In the genomic region with DNA sequence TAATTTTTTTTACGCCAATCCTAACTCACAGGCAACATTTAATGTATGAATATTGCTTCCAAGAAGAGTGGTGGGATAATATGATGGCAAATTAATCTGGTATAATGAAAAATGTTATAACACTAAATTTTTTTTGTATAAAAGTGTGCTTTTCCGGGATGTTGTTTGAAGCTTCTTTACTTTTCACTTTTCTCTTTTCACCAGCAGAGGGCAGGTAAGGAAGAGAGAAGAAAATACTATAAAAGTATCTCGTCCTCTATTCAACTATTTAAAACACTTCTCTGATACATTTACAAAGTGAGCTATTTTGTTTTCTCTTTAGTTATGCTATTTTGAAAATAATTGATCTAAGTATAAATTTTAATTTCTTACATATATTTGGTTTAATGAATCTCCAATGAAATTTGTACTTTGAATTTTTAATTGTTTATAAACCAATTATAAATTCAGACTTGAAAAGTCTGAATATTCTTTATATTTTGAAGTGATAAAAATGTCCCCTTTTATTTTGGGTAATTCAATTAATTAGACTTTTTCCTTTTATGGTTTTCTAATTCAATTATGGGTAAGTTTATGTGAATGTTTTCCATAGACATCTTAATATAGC, we compare ENCODE assay signal across 1 cellular context.
TF ChIP-seq lines count a peak whose summit lies in the region.

No MANE protein-coding gene starts in this region.

TF ChIP-seq in H1, 55 proteins besides CTCF, POLR2A, EP300 and RAD21:
- TF ChIP-seq, protein P1, sequence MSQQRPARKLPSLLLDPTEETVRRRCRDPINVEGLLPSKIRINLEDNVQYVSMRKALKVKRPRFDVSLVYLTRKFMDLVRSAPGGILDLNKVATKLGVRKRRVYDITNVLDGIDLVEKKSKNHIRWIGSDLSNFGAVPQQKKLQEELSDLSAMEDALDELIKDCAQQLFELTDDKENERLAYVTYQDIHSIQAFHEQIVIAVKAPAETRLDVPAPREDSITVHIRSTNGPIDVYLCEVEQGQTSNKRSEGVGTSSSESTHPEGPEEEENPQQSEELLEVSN (IDR thresholded peaks at IDR 0.05) = no peak
- TF ChIP-seq TAF1 (IDR thresholded peaks at IDR 0.05; ENCODE audit: low read depth, low read length) (no peak), NANOG (IDR thresholded peaks at IDR 0.05; ENCODE audit: insufficient read depth, low read depth, low read length, poor library complexity, severe bottlenecking) (no peak), CTBP2 (IDR thresholded peaks at IDR 0.05; ENCODE audit: borderline replicate concordance, insufficient read depth, insufficient read length, low read length) (no peak), GABPA (IDR thresholded peaks at IDR 0.05; ENCODE audit: borderline replicate concordance, insufficient read depth, low read length) (no peak), PHF8 (conservative IDR thresholded peaks at IDR 0.05; ENCODE audit: low read depth, low read length) (no peak), CBX8 (IDR thresholded peaks at IDR 0.05; ENCODE audit: borderline replicate concordance, low read depth, low read length) (no peak), POU5F1 (IDR thresholded peaks at IDR 0.05; ENCODE audit: low read depth, low read length) (no peak)
- TF ChIP-seq, protein P2, sequence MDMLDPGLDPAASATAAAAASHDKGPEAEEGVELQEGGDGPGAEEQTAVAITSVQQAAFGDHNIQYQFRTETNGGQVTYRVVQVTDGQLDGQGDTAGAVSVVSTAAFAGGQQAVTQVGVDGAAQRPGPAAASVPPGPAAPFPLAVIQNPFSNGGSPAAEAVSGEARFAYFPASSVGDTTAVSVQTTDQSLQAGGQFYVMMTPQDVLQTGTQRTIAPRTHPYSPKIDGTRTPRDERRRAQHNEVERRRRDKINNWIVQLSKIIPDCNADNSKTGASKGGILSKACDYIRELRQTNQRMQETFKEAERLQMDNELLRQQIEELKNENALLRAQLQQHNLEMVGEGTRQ (IDR thresholded peaks at IDR 0.05; ENCODE audit: low read length) = no peak
- TF ChIP-seq, protein P3, sequence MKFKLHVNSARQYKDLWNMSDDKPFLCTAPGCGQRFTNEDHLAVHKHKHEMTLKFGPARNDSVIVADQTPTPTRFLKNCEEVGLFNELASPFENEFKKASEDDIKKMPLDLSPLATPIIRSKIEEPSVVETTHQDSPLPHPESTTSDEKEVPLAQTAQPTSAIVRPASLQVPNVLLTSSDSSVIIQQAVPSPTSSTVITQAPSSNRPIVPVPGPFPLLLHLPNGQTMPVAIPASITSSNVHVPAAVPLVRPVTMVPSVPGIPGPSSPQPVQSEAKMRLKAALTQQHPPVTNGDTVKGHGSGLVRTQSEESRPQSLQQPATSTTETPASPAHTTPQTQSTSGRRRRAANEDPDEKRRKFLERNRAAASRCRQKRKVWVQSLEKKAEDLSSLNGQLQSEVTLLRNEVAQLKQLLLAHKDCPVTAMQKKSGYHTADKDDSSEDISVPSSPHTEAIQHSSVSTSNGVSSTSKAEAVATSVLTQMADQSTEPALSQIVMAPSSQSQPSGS (IDR thresholded peaks at IDR 0.05; ENCODE audit: low read length) = no peak
